1 cellular context compared by ENCODE assay signal in genomic region chr10:27446091-27446918, GRCh38.
TF ChIP-seq lines count a peak whose summit lies in the region.

No MANE protein-coding gene starts in this region.

TF ChIP-seq in H1, 55 proteins besides CTCF, POLR2A, EP300 and RAD21 (continued from another document):
- no peak for TF ChIP-seq CHD7 (IDR thresholded peaks at IDR 0.05; ENCODE audit: insufficient replicate concordance, low read length)
- TF ChIP-seq TAF7 (optimal IDR thresholded peaks at IDR 0.05; ENCODE audit: borderline replicate concordance, low read depth, low read length), result no peak
- TF ChIP-seq RFX5 (IDR thresholded peaks at IDR 0.05; ENCODE audit: borderline replicate concordance, low read depth, low read length), result no peak
